In the genomic region with DNA sequence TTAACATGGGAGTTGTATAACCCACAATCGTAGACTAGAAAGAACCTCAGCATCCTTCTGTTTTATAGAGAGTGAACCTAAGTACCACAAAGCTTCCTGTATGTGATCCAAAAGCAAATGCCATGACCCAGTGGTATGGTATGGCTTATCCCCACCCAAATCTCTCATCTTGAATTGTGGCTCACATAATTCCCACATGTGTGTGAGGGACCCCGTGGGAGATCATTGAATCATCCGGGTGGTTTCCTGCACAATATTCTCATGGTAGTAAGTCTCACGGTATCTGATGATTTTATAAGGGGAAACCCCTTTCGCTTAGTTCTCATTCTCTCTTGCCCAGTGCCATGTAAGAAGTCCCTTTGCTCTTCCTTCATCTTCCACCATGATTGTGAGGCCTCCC, we compare ENCODE assay signal across 13 cellular contexts.
A peak's percentile ranks its signal among the peaks of the same experiment; 100 is the strongest.
DNase-seq lines count a peak whose midpoint lies in the region; ATAC-seq and TF ChIP-seq lines count a peak whose summit lies in the region.
"Had no signal": no experiment of that assay in that cellular context is flagged by ENCODE, and none has a peak within 500 bp of the region (broad histone marks: within the 10 kb centered on the region; RNA-seq: fewer than 3 reads in every experiment).

No MANE protein-coding gene starts in this region.

- no peaks in the 10 kb centered on the region for H3K36me3 ChIP-seq in IMR-90 (ENCODE audit: control insufficient read depth, insufficient read depth, low read length)

- no peak overlapping the region for H2BK5ac ChIP-seq in IMR-90 (ENCODE audit: low read depth, low read length, poor library complexity, severe bottlenecking)

- H3K9me1 ChIP-seq in IMR-90 (ENCODE audit: insufficient read depth, low read length): no peaks in the 10 kb centered on the region

- no CpG with 5 or more reads among the region's 5 CpGs for WGBS in IMR-90 (ENCODE audit: extremely low coverage in 2 of 2, insufficient read length in 1 of 2), 2 experiments

- H4K91ac ChIP-seq in IMR-90 (ENCODE audit: insufficient read depth, low read depth, low read length): no peak overlapping the region

- no peaks in the 10 kb centered on the region for H3K9me3 ChIP-seq in IMR-90 (ENCODE audit: control insufficient read depth, insufficient read depth, low read length)

- no peak overlapping the region for H2AFZ ChIP-seq in IMR-90 (replicated peaks; ENCODE audit: low read length, poor library complexity)

- no peak overlapping the region for H3K4me3 ChIP-seq in IMR-90 (ENCODE audit: insufficient read depth, low read depth, low read length)
- no peak overlapping the region for H3K4me3 ChIP-seq in fibroblast of mammary gland (ENCODE audit: control insufficient read depth, low read depth, low read length)
- H3K4me3 ChIP-seq: K562 had no signal

- H2BK20ac ChIP-seq in IMR-90 (ENCODE audit: low read depth, low read length): no peak overlapping the region

- H2BK120ac ChIP-seq in IMR-90 (ENCODE audit: low read depth, low read length): no peak overlapping the region

- dilution Hi-C loops in IMR-90 (cut with HindIII; ENCODE audit: low sequenced_read_pairs, unreplicated experiment): no loop called here

- DNase-seq in Daoy (ENCODE audit: low read depth) (peak; percentile 56), IMR-90 (no peak), fibroblast of mammary gland (ENCODE audit: low read depth) (peak; percentile 28), neural crest cell (ENCODE audit: low read depth, low spot score) (no peak), COR-L47 (lab: John Stamatoyannopoulos, UW) (no peak), COLO829 (ENCODE audit: low spot score) (no peak), NCI-H1694 (lab: John Stamatoyannopoulos, UW) (no peak)
- DNase-seq: CD8-positive, alpha-beta T cell; HCEC 1CT; HFFc6 had no signal

- H2BK15ac ChIP-seq in IMR-90 (ENCODE audit: low read depth, low read length): no peak overlapping the region

- H3K14ac ChIP-seq in IMR-90 (replicated peaks; ENCODE audit: low read depth, low read length): no peak overlapping the region

- POLR2A ChIA-PET in IMR-90 (lab: Charles Lee; ENCODE audit: unreplicated experiment): no interaction called here

- H4K5ac ChIP-seq in IMR-90 (ENCODE audit: low read depth, low read length): no peak overlapping the region

- no peak overlapping the region for H3K56ac ChIP-seq in IMR-90 (ENCODE audit: extremely low read depth, insufficient read depth, low read length)

- no peak overlapping the region for H3K4me3 Mint-ChIP-seq in neural crest cell
- H3K4me3 Mint-ChIP-seq: CD14-positive monocyte; CD8-positive, alpha-beta T cell; HFFc6 had no signal

- H3K27ac ChIP-seq in IMR-90 (ENCODE audit: insufficient read depth, low read length): no peak overlapping the region
- H3K27ac ChIP-seq: 22Rv1 had no signal

- peaks cover 22% of the 10 kb centered on the region for H3K4me1 Mint-ChIP-seq in neural crest cell
- H3K4me1 Mint-ChIP-seq: CD14-positive monocyte had no signal

- no peaks in the 10 kb centered on the region for H4K20me1 ChIP-seq in IMR-90 (ENCODE audit: insufficient read depth, low read length)

- H3K9me3 Mint-ChIP-seq in neural crest cell: peaks cover 3% of the 10 kb centered on the region
- H3K9me3 Mint-ChIP-seq: CD8-positive, alpha-beta T cell had no signal

- in situ Hi-C loops in IMR-90 (cut with MboI; ENCODE audit: low sequenced_read_pairs): no loop called here

- BruUV-seq in IMR-90 (replicated peaks; lab: Mats Ljungman, UMichigan): no TSS peak

- CTCF ChIA-PET in IMR-90 (lab: Yijun Ruan, JAX): no interaction called here

- H3K27me3 Mint-ChIP-seq in neural crest cell (ENCODE audit: low read depth): no peaks in the 10 kb centered on the region

- H3K18ac ChIP-seq in IMR-90 (ENCODE audit: low read depth, low read length): peak overlapping the region; percentile 33

- no peak overlapping the region for H3K9ac ChIP-seq in IMR-90 (ENCODE audit: low read depth, low read length)

- no peak overlapping the region for H4K8ac ChIP-seq in IMR-90 (ENCODE audit: low read depth in 2 of 2, low read length in 2 of 2)

- no peak overlapping the region for H2AK9ac ChIP-seq in IMR-90 (replicated peaks; ENCODE audit: low read depth, low read length, poor library complexity)

- TF ChIP-seq CTCF in IMR-90 (conservative IDR thresholded peaks at IDR 0.05; ENCODE audit: low read depth, low read length) (no peak), fibroblast of mammary gland (conservative IDR thresholded peaks at IDR 0.05; ENCODE audit: control insufficient read depth, insufficient read depth, low read depth, low read length) (no peak), neural crest cell (conservative IDR thresholded peaks at IDR 0.05) (no peak)

- H3K27ac Mint-ChIP-seq in neural crest cell (ENCODE audit: unreplicated experiment): peak overlapping the region; percentile 64
- H3K27ac Mint-ChIP-seq: CD8-positive, alpha-beta T cell; HFFc6 had no signal

- no peak for ATAC-seq in IMR-90 (ENCODE audit: low read depth)
- ATAC-seq: CD8-positive, alpha-beta T cell; K562 had no signal

- peaks cover 4% of the 10 kb centered on the region; the same call in 1 of the 2 replicates for H3K4me1 ChIP-seq in IMR-90 (ENCODE audit: control insufficient read depth, insufficient read depth, low read length)

- TF ChIP-seq RAD21 in IMR-90 (IDR thresholded peaks at IDR 0.05; ENCODE audit: low read length): no peak

- no peak for TF ChIP-seq POLR2A in IMR-90 (IDR thresholded peaks at IDR 0.05; ENCODE audit: low read depth, low read length)

- intact Hi-C loops in IMR-90 (cut with micrococcal nuclease): loop anchor here (5.0 kb wide), 1 partner anchor 187 kb away; no protein-coding TSS in a partner anchor

- H3K23ac ChIP-seq in IMR-90 (ENCODE audit: low read depth, low read length): no peak overlapping the region

- H3K4ac ChIP-seq in IMR-90 (ENCODE audit: low read depth, low read length): no peak overlapping the region

- H3K79me1 ChIP-seq in IMR-90 (ENCODE audit: low read depth in 1 of 2, low read length in 2 of 2): no peaks in the 10 kb centered on the region

- no peaks in the 10 kb centered on the region for H3K27me3 ChIP-seq in IMR-90 (ENCODE audit: control insufficient read depth, insufficient read depth, low read length)

- H3K4me2 ChIP-seq in IMR-90 (ENCODE audit: low read depth, low read length): no peak overlapping the region

- H2AK5ac ChIP-seq in IMR-90 (ENCODE audit: low read depth, low read length): no peak overlapping the region

- H3K36me3 Mint-ChIP-seq in neural crest cell (ENCODE audit: low read depth): no peaks in the 10 kb centered on the region
- H3K36me3 Mint-ChIP-seq: CD14-positive monocyte; CD8-positive, alpha-beta T cell had no signal

TF ChIP-seq in IMR-90, 13 proteins besides CTCF, POLR2A, EP300 and RAD21:
- TF ChIP-seq MAFK (IDR thresholded peaks at IDR 0.05; ENCODE audit: low read depth, low read length) (no peak), CEBPB (IDR thresholded peaks at IDR 0.05; ENCODE audit: low read depth, low read length) (no peak), RFX5 (IDR thresholded peaks at IDR 0.05; ENCODE audit: low read depth, low read length) (no peak), SMC3 (IDR thresholded peaks at IDR 0.05; ENCODE audit: low read depth, low read length) (no peak), MXI1 (IDR thresholded peaks at IDR 0.05; ENCODE audit: borderline replicate concordance, low read depth, low read length) (no peak), CHD1 (IDR thresholded peaks at IDR 0.05; ENCODE audit: low read depth, low read length) (no peak), NFE2L2 (IDR thresholded peaks at IDR 0.05; ENCODE audit: low read depth, low read length) (no peak)
- TF ChIP-seq, protein P1, sequence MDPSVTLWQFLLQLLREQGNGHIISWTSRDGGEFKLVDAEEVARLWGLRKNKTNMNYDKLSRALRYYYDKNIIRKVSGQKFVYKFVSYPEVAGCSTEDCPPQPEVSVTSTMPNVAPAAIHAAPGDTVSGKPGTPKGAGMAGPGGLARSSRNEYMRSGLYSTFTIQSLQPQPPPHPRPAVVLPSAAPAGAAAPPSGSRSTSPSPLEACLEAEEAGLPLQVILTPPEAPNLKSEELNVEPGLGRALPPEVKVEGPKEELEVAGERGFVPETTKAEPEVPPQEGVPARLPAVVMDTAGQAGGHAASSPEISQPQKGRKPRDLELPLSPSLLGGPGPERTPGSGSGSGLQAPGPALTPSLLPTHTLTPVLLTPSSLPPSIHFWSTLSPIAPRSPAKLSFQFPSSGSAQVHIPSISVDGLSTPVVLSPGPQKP (IDR thresholded peaks at IDR 0.05; ENCODE audit: borderline replicate concordance, low read depth, low read length): no peak

Comparison
In these comparisons a context has a peak if more than half of its experiments do, and no peak if none do; other contexts are left out.
1. DNase-seq: peak in Daoy (single experiment) and fibroblast of mammary gland (single experiment); none in IMR-90 (single experiment), neural crest cell (single experiment), COR-L47 (single experiment), COLO829 (single experiment) and NCI-H1694 (single experiment).